ENCODE assay signal across 1 cellular context in the genomic region with DNA sequence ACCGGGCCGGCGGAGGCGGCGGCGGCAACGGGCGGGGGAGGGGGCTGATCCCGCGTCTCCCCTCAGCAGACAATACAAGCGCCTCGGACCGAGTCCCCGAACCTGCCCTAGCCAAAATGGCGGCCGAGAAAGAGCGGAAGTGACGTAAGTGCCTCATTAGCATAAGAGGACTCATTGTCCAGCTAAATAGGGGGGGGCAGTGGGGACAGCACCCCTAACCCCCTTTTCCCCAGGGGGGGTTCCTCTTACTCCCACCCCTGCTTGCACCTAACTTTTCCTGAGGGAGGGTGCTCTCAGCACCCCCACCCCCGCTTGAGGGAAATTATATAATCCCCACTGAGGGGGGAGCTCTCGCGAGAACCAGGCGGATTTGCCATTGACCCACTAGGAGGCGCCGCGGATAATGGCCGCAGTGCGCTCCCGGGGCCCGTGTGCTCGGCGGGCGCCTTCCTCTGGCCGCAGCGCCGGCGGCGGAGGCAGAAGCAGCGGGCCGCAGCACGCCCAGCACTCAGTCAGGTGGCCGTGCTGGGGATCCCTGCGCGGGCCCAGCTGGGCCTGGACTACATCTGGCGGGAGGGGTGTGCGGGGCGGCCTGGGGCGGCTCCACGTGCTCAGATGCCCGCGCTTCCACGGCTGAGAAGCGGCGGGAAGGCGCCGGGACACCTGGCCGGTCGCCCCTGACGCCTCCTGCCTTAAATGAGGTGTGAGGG.
TF ChIP-seq lines count a peak whose summit lies in the region.

A gene (minus strand): TSS at position 132 of the 710 bp plus-strand sequence. CDS start 27,441 bp downstream, outside the sequence.

TF ChIP-seq in K562, 482 proteins besides CTCF, POLR2A, EP300 and RAD21 (continued from another document and continues in another):
- TF ChIP-seq, protein P1, sequence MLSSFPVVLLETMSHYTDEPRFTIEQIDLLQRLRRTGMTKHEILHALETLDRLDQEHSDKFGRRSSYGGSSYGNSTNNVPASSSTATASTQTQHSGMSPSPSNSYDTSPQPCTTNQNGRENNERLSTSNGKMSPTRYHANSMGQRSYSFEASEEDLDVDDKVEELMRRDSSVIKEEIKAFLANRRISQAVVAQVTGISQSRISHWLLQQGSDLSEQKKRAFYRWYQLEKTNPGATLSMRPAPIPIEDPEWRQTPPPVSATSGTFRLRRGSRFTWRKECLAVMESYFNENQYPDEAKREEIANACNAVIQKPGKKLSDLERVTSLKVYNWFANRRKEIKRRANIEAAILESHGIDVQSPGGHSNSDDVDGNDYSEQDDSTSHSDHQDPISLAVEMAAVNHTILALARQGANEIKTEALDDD (IDR thresholded peaks at IDR 0.05): no peak
- TF ChIP-seq DPF2 (IDR thresholded peaks at IDR 0.05) (peak; percentile 57; the same call in 1 of the 2 replicates), DNMT1 (IDR thresholded peaks at IDR 0.05) (no peak), ZFP36 (IDR thresholded peaks at IDR 0.05; ENCODE audit: low read depth, low read length, partially characterized antibody) (peak; percentile 24), NR2C1 (IDR thresholded peaks at IDR 0.05) (no peak), NR2C1 (tag; IDR thresholded peaks at IDR 0.05) (0 out of 2 replicates have a peak, but pooled peaks have one; percentile 49), NRF1 (conservative IDR thresholded peaks at IDR 0.05 in 1 of 2, IDR thresholded peaks at IDR 0.05 in 1 of 2) (peak; percentile 63 to 72), NR2C2 (CRISPR knock-in tag; IDR thresholded peaks at IDR 0.05) (peak; percentile 65; the same call in 1 of the 2 replicates), NR2C2 (tag; IDR thresholded peaks at IDR 0.05) (peak; percentile 72), KLF6 (CRISPR knock-in tag; IDR thresholded peaks at IDR 0.05; ENCODE audit: borderline replicate concordance) (0 out of 2 replicates have a peak, but pooled peaks have one; percentile 24), CBX1 (IDR thresholded peaks at IDR 0.05; ENCODE audit: low read depth) (peak; percentile 96), ZNF76 (CRISPR knock-in tag; IDR thresholded peaks at IDR 0.05; ENCODE audit: borderline replicate concordance) (0 out of 2 replicates have a peak, but pooled peaks have one; percentile 44), ELF1 (tag; IDR thresholded peaks at IDR 0.05) (peak; percentile 67; the same call in 1 of the 2 replicates), HSF4 (CRISPR knock-in tag; IDR thresholded peaks at IDR 0.05; ENCODE audit: borderline replicate concordance) (peak; percentile 74; the same call in 1 of the 2 replicates), NFE2 (IDR thresholded peaks at IDR 0.05; ENCODE audit: low read depth) (peak; percentile 42), PRPF4 (IDR thresholded peaks at IDR 0.05; ENCODE audit: insufficient read depth, low read depth, low read length, poor library complexity, severe bottlenecking) (peak; percentile 67), NBN (IDR thresholded peaks at IDR 0.05; ENCODE audit: low read depth) (peak; percentile 92), PHF20 (IDR thresholded peaks at IDR 0.05; ENCODE audit: partially characterized antibody) (peak; percentile 88), KAT2B (IDR thresholded peaks at IDR 0.05; ENCODE audit: low read depth, low read length) (no peak), DMBX1 (CRISPR knock-in tag; IDR thresholded peaks at IDR 0.05; ENCODE audit: borderline replicate concordance) (peak; percentile 85; the same call in 1 of the 2 replicates), MBD2 (IDR thresholded peaks at IDR 0.05; ENCODE audit: borderline replicate concordance, low read depth) (peak; percentile 75), ZKSCAN1 (IDR thresholded peaks at IDR 0.05; ENCODE audit: low read depth, low read length) (0 out of 2 replicates have a peak, but pooled peaks have one; percentile 77), SIN3A (IDR thresholded peaks at IDR 0.05; ENCODE audit: borderline replicate concordance in 2 of 2, control insufficient read depth in 1 of 2, low read depth in 2 of 2, low read length in 2 of 2) (peak; percentile 86 to 90), ZNF133 (CRISPR knock-in tag; IDR thresholded peaks at IDR 0.05) (0 out of 2 replicates have a peak, but pooled peaks have one; percentile 22), POU5F1 (IDR thresholded peaks at IDR 0.05; ENCODE audit: borderline replicate concordance, low read depth, low read length, partially characterized antibody) (peak; percentile 48)
- TF ChIP-seq, protein P2, sequence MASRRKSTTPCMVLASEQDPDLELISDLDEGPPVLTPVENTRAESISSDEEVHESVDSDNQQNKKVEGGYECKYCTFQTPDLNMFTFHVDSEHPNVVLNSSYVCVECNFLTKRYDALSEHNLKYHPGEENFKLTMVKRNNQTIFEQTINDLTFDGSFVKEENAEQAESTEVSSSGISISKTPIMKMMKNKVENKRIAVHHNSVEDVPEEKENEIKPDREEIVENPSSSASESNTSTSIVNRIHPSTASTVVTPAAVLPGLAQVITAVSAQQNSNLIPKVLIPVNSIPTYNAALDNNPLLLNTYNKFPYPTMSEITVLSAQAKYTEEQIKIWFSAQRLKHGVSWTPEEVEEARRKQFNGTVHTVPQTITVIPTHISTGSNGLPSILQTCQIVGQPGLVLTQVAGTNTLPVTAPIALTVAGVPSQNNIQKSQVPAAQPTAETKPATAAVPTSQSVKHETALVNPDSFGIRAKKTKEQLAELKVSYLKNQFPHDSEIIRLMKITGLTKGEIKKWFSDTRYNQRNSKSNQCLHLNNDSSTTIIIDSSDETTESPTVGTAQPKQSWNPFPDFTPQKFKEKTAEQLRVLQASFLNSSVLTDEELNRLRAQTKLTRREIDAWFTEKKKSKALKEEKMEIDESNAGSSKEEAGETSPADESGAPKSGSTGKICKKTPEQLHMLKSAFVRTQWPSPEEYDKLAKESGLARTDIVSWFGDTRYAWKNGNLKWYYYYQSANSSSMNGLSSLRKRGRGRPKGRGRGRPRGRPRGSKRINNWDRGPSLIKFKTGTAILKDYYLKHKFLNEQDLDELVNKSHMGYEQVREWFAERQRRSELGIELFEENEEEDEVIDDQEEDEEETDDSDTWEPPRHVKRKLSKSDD (conservative IDR thresholded peaks at IDR 0.05; ENCODE audit: low read length): peak; percentile 93
- TF ChIP-seq, protein P3, sequence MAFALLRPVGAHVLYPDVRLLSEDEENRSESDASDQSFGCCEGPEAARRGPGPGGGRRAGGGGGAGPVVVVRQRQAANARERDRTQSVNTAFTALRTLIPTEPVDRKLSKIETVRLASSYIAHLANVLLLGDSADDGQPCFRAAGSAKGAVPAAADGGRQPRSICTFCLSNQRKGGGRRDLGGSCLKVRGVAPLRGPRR (CRISPR knock-in tag; IDR thresholded peaks at IDR 0.05): 0 out of 2 replicates have a peak, but pooled peaks have one; percentile 80
- TF ChIP-seq, protein P4, sequence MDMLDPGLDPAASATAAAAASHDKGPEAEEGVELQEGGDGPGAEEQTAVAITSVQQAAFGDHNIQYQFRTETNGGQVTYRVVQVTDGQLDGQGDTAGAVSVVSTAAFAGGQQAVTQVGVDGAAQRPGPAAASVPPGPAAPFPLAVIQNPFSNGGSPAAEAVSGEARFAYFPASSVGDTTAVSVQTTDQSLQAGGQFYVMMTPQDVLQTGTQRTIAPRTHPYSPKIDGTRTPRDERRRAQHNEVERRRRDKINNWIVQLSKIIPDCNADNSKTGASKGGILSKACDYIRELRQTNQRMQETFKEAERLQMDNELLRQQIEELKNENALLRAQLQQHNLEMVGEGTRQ (CRISPR knock-in tag; IDR thresholded peaks at IDR 0.05): peak; percentile 90
- TF ChIP-seq, protein P5, sequence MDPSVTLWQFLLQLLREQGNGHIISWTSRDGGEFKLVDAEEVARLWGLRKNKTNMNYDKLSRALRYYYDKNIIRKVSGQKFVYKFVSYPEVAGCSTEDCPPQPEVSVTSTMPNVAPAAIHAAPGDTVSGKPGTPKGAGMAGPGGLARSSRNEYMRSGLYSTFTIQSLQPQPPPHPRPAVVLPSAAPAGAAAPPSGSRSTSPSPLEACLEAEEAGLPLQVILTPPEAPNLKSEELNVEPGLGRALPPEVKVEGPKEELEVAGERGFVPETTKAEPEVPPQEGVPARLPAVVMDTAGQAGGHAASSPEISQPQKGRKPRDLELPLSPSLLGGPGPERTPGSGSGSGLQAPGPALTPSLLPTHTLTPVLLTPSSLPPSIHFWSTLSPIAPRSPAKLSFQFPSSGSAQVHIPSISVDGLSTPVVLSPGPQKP (CRISPR knock-in tag; IDR thresholded peaks at IDR 0.05): no peak
- TF ChIP-seq, protein P6, sequence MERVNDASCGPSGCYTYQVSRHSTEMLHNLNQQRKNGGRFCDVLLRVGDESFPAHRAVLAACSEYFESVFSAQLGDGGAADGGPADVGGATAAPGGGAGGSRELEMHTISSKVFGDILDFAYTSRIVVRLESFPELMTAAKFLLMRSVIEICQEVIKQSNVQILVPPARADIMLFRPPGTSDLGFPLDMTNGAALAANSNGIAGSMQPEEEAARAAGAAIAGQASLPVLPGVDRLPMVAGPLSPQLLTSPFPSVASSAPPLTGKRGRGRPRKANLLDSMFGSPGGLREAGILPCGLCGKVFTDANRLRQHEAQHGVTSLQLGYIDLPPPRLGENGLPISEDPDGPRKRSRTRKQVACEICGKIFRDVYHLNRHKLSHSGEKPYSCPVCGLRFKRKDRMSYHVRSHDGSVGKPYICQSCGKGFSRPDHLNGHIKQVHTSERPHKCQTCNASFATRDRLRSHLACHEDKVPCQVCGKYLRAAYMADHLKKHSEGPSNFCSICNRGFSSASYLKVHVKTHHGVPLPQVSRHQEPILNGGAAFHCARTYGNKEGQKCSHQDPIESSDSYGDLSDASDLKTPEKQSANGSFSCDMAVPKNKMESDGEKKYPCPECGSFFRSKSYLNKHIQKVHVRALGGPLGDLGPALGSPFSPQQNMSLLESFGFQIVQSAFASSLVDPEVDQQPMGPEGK (CRISPR knock-in tag; IDR thresholded peaks at IDR 0.05; ENCODE audit: borderline replicate concordance): peak; percentile 53; the same call in 1 of the 2 replicates
- TF ChIP-seq, protein P7, sequence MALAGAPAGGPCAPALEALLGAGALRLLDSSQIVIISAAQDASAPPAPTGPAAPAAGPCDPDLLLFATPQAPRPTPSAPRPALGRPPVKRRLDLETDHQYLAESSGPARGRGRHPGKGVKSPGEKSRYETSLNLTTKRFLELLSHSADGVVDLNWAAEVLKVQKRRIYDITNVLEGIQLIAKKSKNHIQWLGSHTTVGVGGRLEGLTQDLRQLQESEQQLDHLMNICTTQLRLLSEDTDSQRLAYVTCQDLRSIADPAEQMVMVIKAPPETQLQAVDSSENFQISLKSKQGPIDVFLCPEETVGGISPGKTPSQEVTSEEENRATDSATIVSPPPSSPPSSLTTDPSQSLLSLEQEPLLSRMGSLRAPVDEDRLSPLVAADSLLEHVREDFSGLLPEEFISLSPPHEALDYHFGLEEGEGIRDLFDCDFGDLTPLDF (CRISPR knock-in tag; IDR thresholded peaks at IDR 0.05): peak; percentile 96
- TF ChIP-seq, protein P8, sequence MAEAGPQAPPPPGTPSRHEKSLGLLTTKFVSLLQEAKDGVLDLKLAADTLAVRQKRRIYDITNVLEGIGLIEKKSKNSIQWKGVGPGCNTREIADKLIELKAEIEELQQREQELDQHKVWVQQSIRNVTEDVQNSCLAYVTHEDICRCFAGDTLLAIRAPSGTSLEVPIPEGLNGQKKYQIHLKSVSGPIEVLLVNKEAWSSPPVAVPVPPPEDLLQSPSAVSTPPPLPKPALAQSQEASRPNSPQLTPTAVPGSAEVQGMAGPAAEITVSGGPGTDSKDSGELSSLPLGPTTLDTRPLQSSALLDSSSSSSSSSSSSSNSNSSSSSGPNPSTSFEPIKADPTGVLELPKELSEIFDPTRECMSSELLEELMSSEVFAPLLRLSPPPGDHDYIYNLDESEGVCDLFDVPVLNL (CRISPR knock-in tag; IDR thresholded peaks at IDR 0.05; ENCODE audit: low read depth): no peak
- TF ChIP-seq, protein P9, sequence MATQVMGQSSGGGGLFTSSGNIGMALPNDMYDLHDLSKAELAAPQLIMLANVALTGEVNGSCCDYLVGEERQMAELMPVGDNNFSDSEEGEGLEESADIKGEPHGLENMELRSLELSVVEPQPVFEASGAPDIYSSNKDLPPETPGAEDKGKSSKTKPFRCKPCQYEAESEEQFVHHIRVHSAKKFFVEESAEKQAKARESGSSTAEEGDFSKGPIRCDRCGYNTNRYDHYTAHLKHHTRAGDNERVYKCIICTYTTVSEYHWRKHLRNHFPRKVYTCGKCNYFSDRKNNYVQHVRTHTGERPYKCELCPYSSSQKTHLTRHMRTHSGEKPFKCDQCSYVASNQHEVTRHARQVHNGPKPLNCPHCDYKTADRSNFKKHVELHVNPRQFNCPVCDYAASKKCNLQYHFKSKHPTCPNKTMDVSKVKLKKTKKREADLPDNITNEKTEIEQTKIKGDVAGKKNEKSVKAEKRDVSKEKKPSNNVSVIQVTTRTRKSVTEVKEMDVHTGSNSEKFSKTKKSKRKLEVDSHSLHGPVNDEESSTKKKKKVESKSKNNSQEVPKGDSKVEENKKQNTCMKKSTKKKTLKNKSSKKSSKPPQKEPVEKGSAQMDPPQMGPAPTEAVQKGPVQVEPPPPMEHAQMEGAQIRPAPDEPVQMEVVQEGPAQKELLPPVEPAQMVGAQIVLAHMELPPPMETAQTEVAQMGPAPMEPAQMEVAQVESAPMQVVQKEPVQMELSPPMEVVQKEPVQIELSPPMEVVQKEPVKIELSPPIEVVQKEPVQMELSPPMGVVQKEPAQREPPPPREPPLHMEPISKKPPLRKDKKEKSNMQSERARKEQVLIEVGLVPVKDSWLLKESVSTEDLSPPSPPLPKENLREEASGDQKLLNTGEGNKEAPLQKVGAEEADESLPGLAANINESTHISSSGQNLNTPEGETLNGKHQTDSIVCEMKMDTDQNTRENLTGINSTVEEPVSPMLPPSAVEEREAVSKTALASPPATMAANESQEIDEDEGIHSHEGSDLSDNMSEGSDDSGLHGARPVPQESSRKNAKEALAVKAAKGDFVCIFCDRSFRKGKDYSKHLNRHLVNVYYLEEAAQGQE (CRISPR knock-in tag; IDR thresholded peaks at IDR 0.05; ENCODE audit: low read depth): peak; percentile 73; the same call in 1 of the 2 replicates
- TF ChIP-seq, protein P10, sequence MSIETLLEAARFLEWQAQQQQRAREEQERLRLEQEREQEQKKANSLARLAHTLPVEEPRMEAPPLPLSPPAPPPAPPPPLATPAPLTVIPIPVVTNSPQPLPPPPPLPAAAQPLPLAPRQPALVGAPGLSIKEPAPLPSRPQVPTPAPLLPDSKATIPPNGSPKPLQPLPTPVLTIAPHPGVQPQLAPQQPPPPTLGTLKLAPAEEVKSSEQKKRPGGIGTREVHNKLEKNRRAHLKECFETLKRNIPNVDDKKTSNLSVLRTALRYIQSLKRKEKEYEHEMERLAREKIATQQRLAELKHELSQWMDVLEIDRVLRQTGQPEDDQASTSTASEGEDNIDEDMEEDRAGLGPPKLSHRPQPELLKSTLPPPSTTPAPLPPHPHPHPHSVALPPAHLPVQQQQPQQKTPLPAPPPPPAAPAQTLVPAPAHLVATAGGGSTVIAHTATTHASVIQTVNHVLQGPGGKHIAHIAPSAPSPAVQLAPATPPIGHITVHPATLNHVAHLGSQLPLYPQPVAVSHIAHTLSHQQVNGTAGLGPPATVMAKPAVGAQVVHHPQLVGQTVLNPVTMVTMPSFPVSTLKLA (conservative IDR thresholded peaks at IDR 0.05): peak; percentile 93 to 96
- TF ChIP-seq, protein P11, sequence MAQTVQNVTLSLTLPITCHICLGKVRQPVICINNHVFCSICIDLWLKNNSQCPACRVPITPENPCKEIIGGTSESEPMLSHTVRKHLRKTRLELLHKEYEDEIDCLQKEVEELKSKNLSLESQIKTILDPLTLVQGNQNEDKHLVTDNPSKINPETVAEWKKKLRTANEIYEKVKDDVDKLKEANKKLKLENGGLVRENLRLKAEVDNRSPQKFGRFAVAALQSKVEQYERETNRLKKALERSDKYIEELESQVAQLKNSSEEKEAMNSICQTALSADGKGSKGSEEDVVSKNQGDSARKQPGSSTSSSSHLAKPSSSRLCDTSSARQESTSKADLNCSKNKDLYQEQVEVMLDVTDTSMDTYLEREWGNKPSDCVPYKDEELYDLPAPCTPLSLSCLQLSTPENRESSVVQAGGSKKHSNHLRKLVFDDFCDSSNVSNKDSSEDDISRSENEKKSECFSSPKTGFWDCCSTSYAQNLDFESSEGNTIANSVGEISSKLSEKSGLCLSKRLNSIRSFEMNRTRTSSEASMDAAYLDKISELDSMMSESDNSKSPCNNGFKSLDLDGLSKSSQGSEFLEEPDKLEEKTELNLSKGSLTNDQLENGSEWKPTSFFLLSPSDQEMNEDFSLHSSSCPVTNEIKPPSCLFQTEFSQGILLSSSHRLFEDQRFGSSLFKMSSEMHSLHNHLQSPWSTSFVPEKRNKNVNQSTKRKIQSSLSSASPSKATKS (CRISPR knock-in tag; IDR thresholded peaks at IDR 0.05): no peak
